28 cellular contexts compared by ENCODE assay signal in genomic region chr7:19830604-19831003, GRCh38. TPM values are rescaled to one million over a fixed set of nuclear protein-coding genes. Genes with fewer than 3 reads are reported as not detected.
"Had no signal": no experiment of that assay in that cellular context is flagged by ENCODE, and none has a peak within 500 bp of the region (broad histone marks: within the 10 kb centered on the region; RNA-seq: fewer than 3 reads in every experiment).

No MANE protein-coding gene starts in this region.

- H3K36me3 ChIP-seq: stomach, suprapubic skin, thoracic aorta, thyroid gland, tibial artery, tibial nerve, transverse colon, upper lobe of left lung, upper lobe of right lung, vagina had no signal

- H3K4me1 ChIP-seq: stomach, suprapubic skin, testis, thyroid gland, tibial artery, tibial nerve, transverse colon, upper lobe of left lung, upper lobe of right lung, uterus, vagina had no signal

- H3K4me1 Mint-ChIP-seq: stimulated activated effector memory CD8-positive, alpha-beta T cell treated with anti-CD3 and anti-CD28 coated beads, Interleukin-12 subunit alpha, Interleukin-12 subunit beta, amount 100 ng/mL, for 72 hours; stimulated activated memory B cell treated with anti-CD40 and anti-IgM and Interleukin-4, amounts not matched to agents 10 μg/mL and 1 μg/mL and 100 μg/mL, for 72 hours; stimulated activated naive B cell treated with anti-CD40 and anti-IgM and Interleukin-4, amounts not matched to agents 10 μg/mL and 1 μg/mL and 100 μg/mL, for 72 hours had no signal

- H3K9me3 Mint-ChIP-seq: stimulated activated effector memory CD8-positive, alpha-beta T cell treated with anti-CD3 and anti-CD28 coated beads, Interleukin-12 subunit alpha, Interleukin-12 subunit beta, amount 100 ng/mL, for 72 hours; stimulated activated memory B cell treated with anti-CD40 and anti-IgM and Interleukin-4, amounts not matched to agents 10 μg/mL and 1 μg/mL and 100 μg/mL, for 72 hours; stimulated activated naive B cell treated with anti-CD40 and anti-IgM and Interleukin-4, amounts not matched to agents 10 μg/mL and 1 μg/mL and 100 μg/mL, for 72 hours; stimulated activated naive CD8-positive, alpha-beta T cell treated with anti-CD3 and anti-CD28 coated beads, Interleukin-15, Interleukin-2, amounts not matched to agents 100 ng/mL and 50 ng/mL, for 24 hours; type B pancreatic cell had no signal

- ATAC-seq: stimulated activated effector memory CD8-positive, alpha-beta T cell treated with anti-CD3 and anti-CD28 coated beads, Interleukin-12 subunit alpha, Interleukin-12 subunit beta, amount 100 ng/mL, for 72 hours; stimulated activated memory B cell treated with anti-CD40 and anti-IgM and Interleukin-4, amounts not matched to agents 10 μg/mL and 1 μg/mL and 100 μg/mL, for 72 hours; stimulated activated naive B cell treated with anti-CD40 and anti-IgM and Interleukin-4, amounts not matched to agents 10 μg/mL and 1 μg/mL and 100 μg/mL, for 72 hours; stimulated activated naive CD8-positive, alpha-beta T cell treated with anti-CD3 and anti-CD28 coated beads, Interleukin-15, Interleukin-2, amounts not matched to agents 100 U/mL and 50 U/mL, for 24 hours; upper lobe of right lung had no signal

- DNase-seq: stimulated activated CD4-positive, alpha-beta T cell treated with anti-CD3 and anti-CD28 coated beads, Interleukin-2, amount 100 ng/mL, for 48 hours; stimulated activated CD4-positive, alpha-beta T cell treated with anti-CD3 and anti-CD28 coated beads, Interleukin-4, amount 100 ng/mL, for 1 hour; stimulated activated CD4-positive, alpha-beta T cell treated with anti-CD3 and anti-CD28 coated beads, Interleukin-4, amount 100 ng/mL, for 24 hours; stimulated activated CD4-positive, alpha-beta T cell treated with anti-CD3 and anti-CD28 coated beads, Interleukin-4, amount 100 ng/mL, for 4 hours; stimulated activated CD8-positive, alpha-beta memory T cell treated with anti-CD3 and anti-CD28 coated beads, Interleukin-4, amount 100 ng/mL, for 48 hours; stimulated activated naive B cell treated with anti-CD40 and anti-IgM and Interleukin-4, amounts not matched to agents 10 μg/mL and 1 μg/mL and 100 μg/mL, for 72 hours; stimulated activated naive CD4-positive, alpha-beta T cell; stimulated activated naive CD4-positive, alpha-beta T cell treated with Interleukin-2 at 50 U/mL for 16 hours; stimulated activated naive CD8-positive, alpha-beta T cell treated with anti-CD3 and anti-CD28 coated beads, Interleukin-15, Interleukin-2, amounts not matched to agents 100 U/mL and 50 U/mL, for 24 hours; stomach; substantia nigra; testis; thyroid gland; tibial artery; transverse colon; trophoblast cell; upper lobe of left lung; upper lobe of right lung; uterus had no signal

- H3K27me3 Mint-ChIP-seq: stimulated activated memory B cell treated with anti-CD40 and anti-IgM and Interleukin-4, amounts not matched to agents 10 μg/mL and 1 μg/mL and 100 μg/mL, for 72 hours; stimulated activated naive B cell treated with anti-CD40 and anti-IgM and Interleukin-4, amounts not matched to agents 10 μg/mL and 1 μg/mL and 100 μg/mL, for 72 hours; stimulated activated naive CD8-positive, alpha-beta T cell treated with anti-CD3 and anti-CD28 coated beads, Interleukin-15, Interleukin-2, amounts not matched to agents 100 ng/mL and 50 ng/mL, for 24 hours; type B pancreatic cell had no signal

- H3K4me3 ChIP-seq: stomach, suprapubic skin, testis, thoracic aorta, thyroid gland, tibial artery, tibial nerve, transverse colon, upper lobe of left lung, upper lobe of right lung, uterus, vagina had no signal

- H3K27me3 ChIP-seq: stomach, suprapubic skin, testis, thyroid gland, tibial artery, tibial nerve, transverse colon, upper lobe of left lung, upper lobe of right lung, uterus, vagina had no signal

- H3K27ac Mint-ChIP-seq: stimulated activated effector memory CD8-positive, alpha-beta T cell treated with anti-CD3 and anti-CD28 coated beads, Interleukin-12 subunit alpha, Interleukin-12 subunit beta, amount 100 ng/mL, for 72 hours; stimulated activated memory B cell treated with anti-CD40 and anti-IgM and Interleukin-4, amounts not matched to agents 10 μg/mL and 1 μg/mL and 100 μg/mL, for 72 hours; stimulated activated naive B cell treated with anti-CD40 and anti-IgM and Interleukin-4, amounts not matched to agents 10 μg/mL and 1 μg/mL and 100 μg/mL, for 72 hours; stimulated activated naive CD8-positive, alpha-beta T cell treated with anti-CD3 and anti-CD28 coated beads, Interleukin-15, Interleukin-2, amounts not matched to agents 100 ng/mL and 50 ng/mL, for 24 hours; type B pancreatic cell had no signal

- H3K4me3 Mint-ChIP-seq: stimulated activated effector memory CD8-positive, alpha-beta T cell treated with anti-CD3 and anti-CD28 coated beads, Interleukin-12 subunit alpha, Interleukin-12 subunit beta, amount 100 ng/mL, for 72 hours; stimulated activated memory B cell treated with anti-CD40 and anti-IgM and Interleukin-4, amounts not matched to agents 10 μg/mL and 1 μg/mL and 100 μg/mL, for 72 hours; stimulated activated naive B cell treated with anti-CD40 and anti-IgM and Interleukin-4, amounts not matched to agents 10 μg/mL and 1 μg/mL and 100 μg/mL, for 72 hours; stimulated activated naive CD8-positive, alpha-beta T cell treated with anti-CD3 and anti-CD28 coated beads, Interleukin-15, Interleukin-2, amounts not matched to agents 100 ng/mL and 50 ng/mL, for 24 hours; type B pancreatic cell had no signal

- H3K27ac ChIP-seq: stomach, suprapubic skin, testis, thoracic aorta, thyroid gland, tibial artery, tibial nerve, transverse colon, upper lobe of left lung, upper lobe of right lung, uterus, vagina had no signal

- H3K9me3 ChIP-seq: stomach, suprapubic skin, testis, thoracic aorta, thyroid gland, tibial artery, tibial nerve, transverse colon, upper lobe of left lung, upper lobe of right lung, uterus, vagina had no signal

RNA-seq across cellular contexts. Expression of gene TMEM196, which starts 57.2 kb away (rescaled TPM):
- total RNA-seq: subcutaneous adipose tissue, suprapubic skin, thoracic aorta, thyroid gland, tibial nerve, upper lobe of left lung, upper lobe of right lung, vagina had no signal
